ENCODE assay signal across 15 cellular contexts in the genomic region with DNA sequence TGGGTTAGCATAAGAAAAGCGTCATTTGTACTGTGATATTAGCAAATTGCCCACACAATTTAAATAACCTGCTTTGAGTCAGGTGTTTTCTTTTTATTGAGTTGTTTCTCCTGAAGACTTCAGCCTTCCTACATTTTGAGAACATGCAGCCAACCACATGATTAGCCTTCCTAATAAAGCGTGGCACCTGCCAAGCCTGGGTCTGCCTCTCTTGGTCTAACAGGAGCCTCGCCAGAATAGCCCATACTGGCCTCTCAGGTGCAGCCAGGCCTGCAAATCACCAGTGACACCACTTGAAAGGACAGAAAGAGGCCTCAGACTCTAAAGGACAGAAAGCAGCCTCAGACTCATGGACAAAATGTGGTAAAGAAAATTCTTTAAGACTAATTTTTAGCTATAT.
"Had no signal": no experiment of that assay in that cellular context is flagged by ENCODE, and none has a peak within 500 bp of the region (broad histone marks: within the 10 kb centered on the region; RNA-seq: fewer than 3 reads in every experiment).

No MANE protein-coding gene starts in this region.

- DNase-seq: cortex of kidney; effector CD8-positive, alpha-beta T cell; foreskin melanocyte; heart right ventricle; hypothalamus; kidney glomerular epithelial cell; lower lobe of right lung; occipital lobe; pancreas; right lobe of liver; stimulated activated CD4-positive, alpha-beta T cell treated with anti-CD3 and anti-CD28 coated beads, Interleukin-4, amount 100 ng/mL, for 1 hour; stimulated activated CD8-positive, alpha-beta memory T cell treated with anti-CD3 and anti-CD28 coated beads, Interleukin-4, amount 100 ng/mL, for 48 hours; stimulated activated naive CD8-positive, alpha-beta T cell treated with anti-CD3 and anti-CD28 coated beads, Interleukin-15, Interleukin-2, amounts not matched to agents 100 U/mL and 50 U/mL, for 24 hours; tibial artery; upper lobe of left lung had no signal
